Comparison of ENCODE assay signal across 8 cellular contexts in genomic region chr15:69463182-69463756, GRCh38. TPM values are rescaled to one million over a fixed set of nuclear protein-coding genes. Genes with fewer than 3 reads are reported as not detected.
A peak's percentile ranks its signal among the peaks of the same experiment; 100 is the strongest.
DNase-seq lines count a peak whose midpoint lies in the region; ATAC-seq and TF ChIP-seq lines count a peak whose summit lies in the region.

No MANE protein-coding gene starts in this region.

- no peaks in the 10 kb centered on the region for H4K20me1 ChIP-seq in H9 (ENCODE audit: control insufficient read depth, insufficient read depth, insufficient read length)

- peak overlapping the region; percentile 72 for H3K27ac ChIP-seq in H9 (ENCODE audit: insufficient read length, low read depth, low read length)
- H3K27ac ChIP-seq in skeletal muscle tissue (ENCODE audit: low read depth, low read length): peak overlapping the region; percentile 97

- H2BK20ac ChIP-seq in H9 (ENCODE audit: low read depth, low read length, poor library complexity, severe bottlenecking): no peak overlapping the region

- peak overlapping the region; percentile 60 for H3K9ac ChIP-seq in H9 (ENCODE audit: extremely low read depth, insufficient read length, low read length)
- H3K9ac ChIP-seq in skeletal muscle tissue (ENCODE audit: low read depth in 1 of 3, low read length in 3 of 3): peak overlapping the region; percentile 85 to 97 (median 87)

- H3K9me3 Mint-ChIP-seq in H9 (no peaks in the 10 kb centered on the region), WTC11 (no peaks in the 10 kb centered on the region), glutamatergic neuron (ENCODE audit: unreplicated experiment) (peaks cover 1% of the 10 kb centered on the region)

- WGBS in H9 (ENCODE audit: extremely low coverage, insufficient read length, low lambda C conversion rate): 100% methylated on average over 1 of the region's 13 CpGs

- H3K4me1 Mint-ChIP-seq in H9: peaks cover 12 to 20% of the 10 kb centered on the region in 2 experiments
- H3K4me1 Mint-ChIP-seq in WTC11: peaks cover 16% of the 10 kb centered on the region
- no peaks in the 10 kb centered on the region for H3K4me1 Mint-ChIP-seq in glutamatergic neuron (ENCODE audit: low read depth, unreplicated experiment)

- H2AFZ ChIP-seq in H9 (ENCODE audit: low read length): peak overlapping the region; percentile 12

- ATAC-seq in WTC11 (no peak), HG03196 (IDR thresholded peaks at IDR 0.05; ENCODE audit: unreplicated experiment) (no peak), GM18867 (IDR thresholded peaks at IDR 0.05; ENCODE audit: unreplicated experiment) (no peak)

- peak overlapping the region; percentile 47 for H3K18ac ChIP-seq in H9 (ENCODE audit: insufficient read length, low read depth, low read length)

- H3K9me3 ChIP-seq in H9 (ENCODE audit: control insufficient read depth, low read depth, low read length) (no peaks in the 10 kb centered on the region), skeletal muscle tissue (ENCODE audit: control insufficient read depth in 3 of 3, low read length in 3 of 3) (no peaks in the 10 kb centered on the region)

- H3K36me3 Mint-ChIP-seq in H9 (ENCODE audit: insufficient read depth in 1 of 3, low read depth in 3 of 3): peaks cover 0 to 7% (median 4%) of the 10 kb centered on the region in 3 experiments; a peak in 4 of 7 replicates
- H3K36me3 Mint-ChIP-seq in WTC11: no peaks in the 10 kb centered on the region; the same call in 1 of the 2 replicates
- H3K36me3 Mint-ChIP-seq in glutamatergic neuron (ENCODE audit: unreplicated experiment): no peaks in the 10 kb centered on the region

- H2BK12ac ChIP-seq in H9 (ENCODE audit: insufficient read length, low read depth, low read length): no peak overlapping the region

- H3K4me3 ChIP-seq in skeletal muscle tissue (ENCODE audit: low read length in 3 of 3): peak overlapping the region; percentile 73 to 93 (median 81)

- peak overlapping the region; percentile 86; the same call in 1 of the 2 replicates for H3K14ac ChIP-seq in H9 (ENCODE audit: insufficient read depth, low read length)

- POLR2A ChIA-PET in WTC11 (lab: Charles Lee): interaction anchor here (1.5 to 2.1 kb wide), 2 partner anchors 10 to 49 kb away, joined by 8 to 27 read pairs; partner anchors contain the start of genes KIF23 and RPLP1

- no peak overlapping the region for H4K5ac ChIP-seq in H9 (ENCODE audit: insufficient read length, low read depth, low read length)

- H3K79me1 ChIP-seq in H9 (ENCODE audit: insufficient read depth, low read depth, low read length, poor library complexity, severe bottlenecking): no peaks in the 10 kb centered on the region

- no peak overlapping the region for H4K91ac ChIP-seq in H9 (ENCODE audit: insufficient read length, low read depth, low read length)

- no peak overlapping the region for H2BK120ac ChIP-seq in H9 (ENCODE audit: low read depth, low read length, poor library complexity, severe bottlenecking)

- H2AK5ac ChIP-seq in H9 (ENCODE audit: insufficient read length, low read length): no peak overlapping the region

- no peak overlapping the region for H3K4ac ChIP-seq in H9 (ENCODE audit: low read depth, low read length)

- DNase-seq in H9 (no peak), WTC11 (ENCODE audit: low spot score) (no peak), glutamatergic neuron (no peak), KG1 (lab: John Stamatoyannopoulos, UW) (no peak), Kasumi-1 (lab: John Stamatoyannopoulos, UW) (no peak)

- peak overlapping the region; percentile 69 to 78 for H3K4me3 Mint-ChIP-seq in H9
- H3K4me3 Mint-ChIP-seq in WTC11: peak overlapping the region; percentile 75
- peak overlapping the region; percentile 86 for H3K4me3 Mint-ChIP-seq in glutamatergic neuron (ENCODE audit: unreplicated experiment)

- no peaks in the 10 kb centered on the region for H3K36me3 ChIP-seq in skeletal muscle tissue (ENCODE audit: control insufficient read depth in 3 of 3, insufficient read depth in 3 of 3, low read length in 3 of 3)

- no peak for TF ChIP-seq CTCF in H9 (conservative IDR thresholded peaks at IDR 0.05)
- TF ChIP-seq CTCF in WTC11 (IDR thresholded peaks at IDR 0.05): no peak
- no peak for TF ChIP-seq CTCF in glutamatergic neuron (IDR thresholded peaks at IDR 0.05; ENCODE audit: partially characterized antibody, unreplicated experiment)

- H3K23me2 ChIP-seq in H9 (ENCODE audit: insufficient read length, low read depth, low read length, poor library complexity, severe bottlenecking): no peaks in the 10 kb centered on the region

- H3K4me1 ChIP-seq in H9 (ENCODE audit: insufficient read depth, low read length): no peaks in the 10 kb centered on the region
- H3K4me1 ChIP-seq in skeletal muscle tissue (ENCODE audit: control insufficient read depth in 3 of 3, insufficient read depth in 3 of 3, low read length in 3 of 3): peaks cover 12 to 15% (median 12%) of the 10 kb centered on the region in 3 donors

- H3K23ac ChIP-seq in H9 (ENCODE audit: insufficient read length, low read depth, low read length): no peak overlapping the region

- no peak overlapping the region for H4K8ac ChIP-seq in H9 (replicated peaks; ENCODE audit: insufficient read length, low read depth, low read length)

- H3K27ac Mint-ChIP-seq in H9 (peak overlapping the region; percentile 87 to 95 (median 92)), WTC11 (peak overlapping the region; percentile 96), glutamatergic neuron (ENCODE audit: unreplicated experiment) (peak overlapping the region; percentile 82)

- H2BK15ac ChIP-seq in H9 (ENCODE audit: low read depth, low read length): no peak overlapping the region

- H3K4me2 ChIP-seq in H9 (ENCODE audit: insufficient read depth, insufficient read length, low read length): peak overlapping the region; percentile 67

- CTCF ChIA-PET in WTC11 (lab: Charles Lee): interaction anchor here (0.5 to 2.1 kb wide), 43 partner anchors 9 to 1043 kb away, joined by 3 to 44 read pairs (median 4); partner anchors contain the start of genes GLCE, KIF23 and RPLP1

- no peaks in the 10 kb centered on the region; the same call in 1 of the 2 replicates for H3K27me3 Mint-ChIP-seq in H9 (ENCODE audit: low read depth)
- H3K27me3 Mint-ChIP-seq in WTC11 (ENCODE audit: low read depth): no peaks in the 10 kb centered on the region
- H3K27me3 Mint-ChIP-seq in glutamatergic neuron (ENCODE audit: unreplicated experiment): no peaks in the 10 kb centered on the region

- H2BK5ac ChIP-seq in H9 (ENCODE audit: insufficient read length, low read length): no peak overlapping the region

- H3K79me2 ChIP-seq in H9 (ENCODE audit: insufficient read depth, low read length): no peaks in the 10 kb centered on the region

- H3K56ac ChIP-seq in H9 (ENCODE audit: insufficient read length, low read depth, low read length): no peak overlapping the region

- no peak overlapping the region for H3T11ph ChIP-seq in H9 (ENCODE audit: low read length)

- H3K27me3 ChIP-seq in H9 (ENCODE audit: insufficient read depth, low read length) (no peaks in the 10 kb centered on the region), skeletal muscle tissue (ENCODE audit: control insufficient read depth in 3 of 3, insufficient read depth in 3 of 3, low read length in 3 of 3) (no peaks in the 10 kb centered on the region)

TF ChIP-seq in WTC11, 78 proteins besides CTCF, POLR2A, EP300 and RAD21:
- TF ChIP-seq ZNF263 (CRISPR knock-in tag; IDR thresholded peaks at IDR 0.05; ENCODE audit: low read depth): no peak
- no peak for TF ChIP-seq ZNF425 (CRISPR knock-in tag; conservative IDR thresholded peaks at IDR 0.05)
- TF ChIP-seq ZNF512 (CRISPR knock-in tag; IDR thresholded peaks at IDR 0.05; ENCODE audit: borderline replicate concordance): 0 out of 2 replicates have a peak, but pooled peaks have one; percentile 44
TF ChIP-seq in WTC11: peak in this region for 1.

RNA-seq across cellular contexts. Expression of gene RPLP1, which starts 10.7 kb away (rescaled TPM):
- total RNA-seq in H9 (2021) (1,715 and 1,872 TPM in 2 replicates), WTC11 (2021) (2,441 to 2,639 TPM (median 2,597 TPM) in 3 replicates), glutamatergic neuron (ENCODE audit: unreplicated experiment) (572 TPM), skeletal muscle tissue (119 TPM)

RNA-seq across cellular contexts. Expression of gene KIF23, which starts 49.1 kb away (rescaled TPM):
- total RNA-seq in H9 (2021) (55.4 and 57.2 TPM in 2 replicates), WTC11 (2021) (59.6 to 87.8 TPM (median 62.0 TPM) in 3 replicates), glutamatergic neuron (ENCODE audit: unreplicated experiment) (5.2 TPM), skeletal muscle tissue (13.0 TPM)
